ENCODE assay signal across 7 cellular contexts in genomic region chr1:15178571-15179484, GRCh38. TPM values are rescaled to one million over a fixed set of nuclear protein-coding genes. Genes with fewer than 3 reads are reported as not detected.
DNase-seq lines count a peak whose midpoint lies in the region; ATAC-seq lines count a peak whose summit lies in the region.

No MANE protein-coding gene starts in this region.

- no peak overlapping the region for H2AFZ ChIP-seq in neuronal stem cell (ENCODE audit: low read length)

- H3K9ac ChIP-seq in adipocyte (ENCODE audit: low read length) (no peak overlapping the region), neuronal stem cell (ENCODE audit: low read depth, low read length, poor library complexity) (no peak overlapping the region)

- H3K4me2 ChIP-seq in neuronal stem cell (ENCODE audit: insufficient read depth, low read length, poor library complexity, severe bottlenecking), result no peak overlapping the region

- H2BK5ac ChIP-seq in neuronal stem cell (ENCODE audit: low read length), result no peak overlapping the region

- H4K8ac ChIP-seq in neuronal stem cell (ENCODE audit: low read depth, low read length), result no peak overlapping the region

- no peak overlapping the region for H2BK12ac ChIP-seq in neuronal stem cell (ENCODE audit: low read length)

- no peak overlapping the region for H2BK120ac ChIP-seq in neuronal stem cell (ENCODE audit: low read depth, low read length)

- DNase-seq in MG63 (peak; percentile 80), adipocyte (ENCODE audit: low read depth) (peak; percentile 93), iris pigment epithelial cell (ENCODE audit: low read depth) (peak; percentile 97), neuronal stem cell (ENCODE audit: low spot score) (no peak)

- no peak overlapping the region for H2AK5ac ChIP-seq in neuronal stem cell (ENCODE audit: low read depth, low read length)

- H3K79me1 ChIP-seq in neuronal stem cell (ENCODE audit: low read depth, low read length), result no peaks in the 10 kb centered on the region

- WGBS in urinary bladder, result 46% methylated on average over 9 of the region's 9 CpGs
- no CpG with 5 or more reads among the region's 9 CpGs for WGBS in neuronal stem cell (ENCODE audit: extremely low coverage in 2 of 2, insufficient read length in 2 of 2, insufficient replicate concordance in 1 of 2), 2 donors

- no peak overlapping the region for H4K91ac ChIP-seq in neuronal stem cell (ENCODE audit: low read depth, low read length, poor library complexity)

- no peaks in the 10 kb centered on the region for H3K27me3 ChIP-seq in MG63
- peaks cover 14% of the 10 kb centered on the region for H3K27me3 ChIP-seq in adipocyte (replicated peaks; ENCODE audit: control insufficient read depth, insufficient read depth, low read length)
- H3K27me3 ChIP-seq in neuronal stem cell (ENCODE audit: control insufficient read depth in 3 of 3, insufficient read depth in 3 of 3, low read depth in 1 of 3, low read length in 3 of 3), result no peaks in the 10 kb centered on the region

- H3K36me3 ChIP-seq in MG63 (no peaks in the 10 kb centered on the region), adipocyte (ENCODE audit: control insufficient read depth, insufficient read depth, low read length, severe bottlenecking) (no peaks in the 10 kb centered on the region), urinary bladder (ENCODE audit: insufficient read depth) (no peaks in the 10 kb centered on the region), neuronal stem cell (replicated peaks in 1 of 2; ENCODE audit: control insufficient read depth in 2 of 2, insufficient read depth in 2 of 2, low read length in 2 of 2) (no peaks in the 10 kb centered on the region)

- no peak for ATAC-seq in GM19328 (IDR thresholded peaks at IDR 0.05; ENCODE audit: unreplicated experiment)
- no peak for ATAC-seq in GM21526 (IDR thresholded peaks at IDR 0.05; ENCODE audit: low FRiP score, unreplicated experiment)

- no peak overlapping the region for H3K14ac ChIP-seq in neuronal stem cell (ENCODE audit: low read length)

- H3K4me1 ChIP-seq in adipocyte (ENCODE audit: control insufficient read depth, insufficient read depth, low read length), result peaks cover 16% of the 10 kb centered on the region
- peaks cover 1% of the 10 kb centered on the region for H3K4me1 ChIP-seq in urinary bladder (ENCODE audit: insufficient read depth)
- H3K4me1 ChIP-seq in neuronal stem cell (ENCODE audit: control insufficient read depth in 2 of 2, insufficient read depth in 1 of 2, low read depth in 1 of 2, low read length in 2 of 2), result peaks cover 2 to 9% of the 10 kb centered on the region in 2 donors

- no peak overlapping the region for H3K4ac ChIP-seq in neuronal stem cell (ENCODE audit: low read length)

- no peak overlapping the region for H2BK15ac ChIP-seq in neuronal stem cell (ENCODE audit: low read length)

- H3K27ac ChIP-seq in urinary bladder (ENCODE audit: low read depth), result peak overlapping the region; percentile 34
- no peak overlapping the region for H3K27ac ChIP-seq in neuronal stem cell (replicated peaks; ENCODE audit: low read length)

- H3K23ac ChIP-seq in neuronal stem cell (ENCODE audit: low read depth, low read length, poor library complexity), result no peak overlapping the region

- no peak overlapping the region for H3K4me3 ChIP-seq in MG63
- no peak overlapping the region for H3K4me3 ChIP-seq in adipocyte (ENCODE audit: low read length)
- no peak overlapping the region for H3K4me3 ChIP-seq in urinary bladder (ENCODE audit: low read depth, low read length)
- H3K4me3 ChIP-seq in neuronal stem cell (ENCODE audit: low read length in 2 of 2), result no peak overlapping the region

- no peak overlapping the region for H3K18ac ChIP-seq in neuronal stem cell (ENCODE audit: low read length)

- no peaks in the 10 kb centered on the region for H3K9me3 ChIP-seq in MG63
- H3K9me3 ChIP-seq in adipocyte (ENCODE audit: control insufficient read depth, low read length), result no peaks in the 10 kb centered on the region
- H3K9me3 ChIP-seq in neuronal stem cell (replicated peaks in 1 of 2; ENCODE audit: control insufficient read depth in 2 of 2, insufficient read depth in 1 of 2, low read depth in 1 of 2, low read length in 2 of 2), result no peaks in the 10 kb centered on the region

RNA-seq across cellular contexts. Expression of gene TMEM51, which starts 25.3 kb away (rescaled TPM):
- 2.8 and 4.9 TPM in 2 replicates for total RNA-seq in MG63 (2014; rRNA removed; shearing (Covaris generic); ENCODE audit: low replicate concordance)
- total RNA-seq in urinary bladder, result 15.9 TPM
- polyA plus RNA-seq in urinary bladder, result 21.5 TPM
- polyA plus RNA-seq in neuronal stem cell (2013, experiment 1 of 2), result 9.6 TPM
- 9.7 TPM for polyA plus RNA-seq in neuronal stem cell (2013, experiment 2 of 2)
